ENCODE assay signal across 1 cellular context in genomic region chr19:39435499-39436349, GRCh38.
TF ChIP-seq lines count a peak whose summit lies in the region.

Gene RPS16 (minus strand): TSS chr19:39435949. CDS start chr19:39435895, 54 bp downstream.

TF ChIP-seq in HepG2, 621 proteins besides CTCF, POLR2A, EP300 and RAD21 (continued from another document and continues in another):
- TF ChIP-seq MTF2 (CRISPR knock-in tag; IDR thresholded peaks at IDR 0.05; ENCODE audit: borderline replicate concordance) (no peak), AKAP8 (CRISPR knock-in tag; IDR thresholded peaks at IDR 0.05) (no peak; the same call in 1 of the 2 replicates), KLF6 (CRISPR knock-in tag; IDR thresholded peaks at IDR 0.05) (peak; percentile 89), SAP130 (CRISPR knock-in tag; IDR thresholded peaks at IDR 0.05; ENCODE audit: low read depth) (peak; percentile 98), ZNF615 (CRISPR knock-in tag; IDR thresholded peaks at IDR 0.05; ENCODE audit: borderline replicate concordance) (peak; percentile 58; the same call in 1 of the 2 replicates), MIER3 (CRISPR knock-in tag; IDR thresholded peaks at IDR 0.05; ENCODE audit: borderline replicate concordance) (peak; percentile 61; the same call in 1 of the 2 replicates), HDAC2 (CRISPR knock-in tag; IDR thresholded peaks at IDR 0.05) (peak; percentile 87), KLF11 (CRISPR knock-in tag; IDR thresholded peaks at IDR 0.05) (peak; percentile 57; the same call in 1 of the 2 replicates), GPBP1L1 (CRISPR knock-in tag; IDR thresholded peaks at IDR 0.05) (no peak), JUND (CRISPR knock-in tag; IDR thresholded peaks at IDR 0.05) (no peak), HMGXB3 (CRISPR knock-in tag; IDR thresholded peaks at IDR 0.05; ENCODE audit: borderline replicate concordance) (peak; percentile 78), TFAP4 (IDR thresholded peaks at IDR 0.05; ENCODE audit: borderline replicate concordance, low read depth) (peak; percentile 36; the same call in 1 of the 2 replicates), MYC (CRISPR knock-in tag; IDR thresholded peaks at IDR 0.05; ENCODE audit: borderline replicate concordance) (peak; percentile 99), ZNF292 (CRISPR knock-in tag; IDR thresholded peaks at IDR 0.05; ENCODE audit: borderline replicate concordance, low read depth) (no peak), SETDB1 (CRISPR knock-in tag; IDR thresholded peaks at IDR 0.05; ENCODE audit: borderline replicate concordance) (no peak), ZNF121 (CRISPR knock-in tag; IDR thresholded peaks at IDR 0.05) (peak; percentile 35; the same call in 1 of the 2 replicates), ZNF451 (CRISPR knock-in tag; IDR thresholded peaks at IDR 0.05) (no peak; the same call in none of the 2 replicates), BORCS8-MEF2B (CRISPR knock-in tag; IDR thresholded peaks at IDR 0.05) (peak; percentile 86), MED1 (CRISPR knock-in tag; IDR thresholded peaks at IDR 0.05) (peak; percentile 86), CENPX (CRISPR knock-in tag; IDR thresholded peaks at IDR 0.05) (no peak), CEBPB (IDR thresholded peaks at IDR 0.05; ENCODE audit: borderline replicate concordance, low read depth, low read length) (no peak), CSRNP2 (CRISPR knock-in tag; conservative IDR thresholded peaks at IDR 0.05; ENCODE audit: low read depth) (peak; percentile 62; the same call in 1 of the 2 replicates), ERF (CRISPR knock-in tag; IDR thresholded peaks at IDR 0.05) (peak; percentile 82), SSRP1 (CRISPR knock-in tag; IDR thresholded peaks at IDR 0.05) (no peak), ZNF841 (CRISPR knock-in tag; IDR thresholded peaks at IDR 0.05; ENCODE audit: borderline replicate concordance) (peak; percentile 69; the same call in 1 of the 2 replicates), SOX13 (IDR thresholded peaks at IDR 0.05) (no peak), SOX13 (CRISPR knock-in tag; conservative IDR thresholded peaks at IDR 0.05 in 1 of 2, IDR thresholded peaks at IDR 0.05 in 1 of 2) (peak in 1 of 2 experiments; percentile 45; a peak in 1 of 4 replicates), CREB1 (IDR thresholded peaks at IDR 0.05) (peak; percentile 70), CREB1 (CRISPR knock-in tag; IDR thresholded peaks at IDR 0.05) (peak; percentile 69), MBD4 (IDR thresholded peaks at IDR 0.05; ENCODE audit: borderline replicate concordance, low read length) (no peak), ZBTB39 (CRISPR knock-in tag; IDR thresholded peaks at IDR 0.05) (0 out of 2 replicates have a peak, but pooled peaks have one; percentile 62), ZNF614 (CRISPR knock-in tag; IDR thresholded peaks at IDR 0.05; ENCODE audit: borderline replicate concordance) (peak; percentile 54; the same call in 1 of the 2 replicates), SOX6 (IDR thresholded peaks at IDR 0.05) (no peak), SOX6 (CRISPR knock-in tag; IDR thresholded peaks at IDR 0.05) (peak; percentile 48), ZNF629 (CRISPR knock-in tag; conservative IDR thresholded peaks at IDR 0.05) (no peak; the same call in 1 of the 2 replicates), ZFX (CRISPR knock-in tag; IDR thresholded peaks at IDR 0.05; ENCODE audit: low read depth) (peak; percentile 92), TEF (CRISPR knock-in tag; IDR thresholded peaks at IDR 0.05) (no peak), ELF4 (CRISPR knock-in tag; IDR thresholded peaks at IDR 0.05; ENCODE audit: borderline replicate concordance) (peak; percentile 87; the same call in 1 of the 2 replicates), GZF1 (CRISPR knock-in tag; IDR thresholded peaks at IDR 0.05) (0 out of 2 replicates have a peak, but pooled peaks have one; percentile 65), ZNF580 (CRISPR knock-in tag; IDR thresholded peaks at IDR 0.05; ENCODE audit: borderline replicate concordance, low read depth) (peak; percentile 79; the same call in 1 of the 2 replicates), ZBTB26 (CRISPR knock-in tag; IDR thresholded peaks at IDR 0.05; ENCODE audit: borderline replicate concordance) (peak; percentile 82), ZNF616 (CRISPR knock-in tag; IDR thresholded peaks at IDR 0.05; ENCODE audit: low read depth) (peak; percentile 88), SUZ12 (IDR thresholded peaks at IDR 0.05; ENCODE audit: low read depth, low read length) (no peak), TBL1XR1 (IDR thresholded peaks at IDR 0.05; ENCODE audit: borderline replicate concordance, low read length, partially characterized antibody) (no peak), SIN3A (IDR thresholded peaks at IDR 0.05; ENCODE audit: borderline replicate concordance, low read depth, low read length) (peak; percentile 90; the same call in 1 of the 2 replicates), ELK4 (CRISPR knock-in tag; IDR thresholded peaks at IDR 0.05; ENCODE audit: borderline replicate concordance) (peak; percentile 90; the same call in 1 of the 2 replicates), CREM (IDR thresholded peaks at IDR 0.05) (peak; percentile 74), CREM (CRISPR knock-in tag; IDR thresholded peaks at IDR 0.05) (no peak), ZNF619 (CRISPR knock-in tag; IDR thresholded peaks at IDR 0.05) (peak; percentile 95), SKI (IDR thresholded peaks at IDR 0.05; ENCODE audit: partially characterized antibody) (peak; percentile 80)
